In the genomic region with DNA sequence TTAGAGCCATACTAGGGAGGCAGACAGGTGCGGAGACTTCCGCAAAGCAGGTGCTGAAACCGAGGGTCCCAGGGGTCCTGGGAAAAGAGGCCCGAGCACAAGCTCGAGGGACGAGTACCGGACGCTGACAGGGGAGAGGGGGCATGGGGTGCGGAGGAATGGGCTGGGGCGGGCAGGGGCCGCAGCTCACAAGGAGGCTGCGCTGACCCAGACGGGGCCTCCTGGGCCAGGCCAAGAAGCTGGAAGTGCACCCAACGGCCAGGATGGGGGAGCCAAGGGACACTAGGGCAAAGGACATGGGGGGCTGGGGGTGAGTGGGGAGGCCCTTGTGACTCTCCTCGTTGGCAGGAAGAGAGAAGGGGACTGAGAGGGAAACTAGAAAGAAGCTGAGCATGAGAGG, we compare ENCODE assay signal across 10 cellular contexts. TPM values are rescaled to one million over a fixed set of nuclear protein-coding genes. Genes with fewer than 3 reads are reported as not detected.
DNase-seq lines count a peak whose midpoint lies in the region; ATAC-seq and TF ChIP-seq lines count a peak whose summit lies in the region.
"Had no signal": no experiment of that assay in that cellular context is flagged by ENCODE, and none has a peak within 500 bp of the region (broad histone marks: within the 10 kb centered on the region; RNA-seq: fewer than 3 reads in every experiment).

No MANE protein-coding gene starts in this region.

- H3K27ac ChIP-seq in heart right ventricle (no peak overlapping the region), upper lobe of right lung (no peak overlapping the region)
- H3K27ac ChIP-seq: epithelial cell of prostate had no signal

- intact Hi-C loops in Right ventricle myocardium inferior (cut with DNase I): no loop called here
- intact Hi-C loops in heart right ventricle (cut with DNase I): loop anchor here in 4 of 10 donors (5.0 to 10.0 kb wide), 3 partner anchors 49 to 59 kb away; a partner anchor contains a TSS
- intact Hi-C loops in upper lobe of right lung (cut with DNase I): no loop called here

- TF ChIP-seq CTCF in heart right ventricle (IDR thresholded peaks at IDR 0.05) (no peak), glutamatergic neuron (IDR thresholded peaks at IDR 0.05; ENCODE audit: partially characterized antibody, unreplicated experiment) (no peak), upper lobe of right lung (IDR thresholded peaks at IDR 0.05) (no peak)

- H3K27ac Mint-ChIP-seq in T-helper 17 cell (peak overlapping the region; percentile 97), glutamatergic neuron (ENCODE audit: unreplicated experiment) (no peak overlapping the region)

- H3K4me1 Mint-ChIP-seq in T-helper 17 cell (peaks cover 25% of the 10 kb centered on the region), glutamatergic neuron (ENCODE audit: low read depth, unreplicated experiment) (peaks cover 3% of the 10 kb centered on the region)

- peak overlapping the region; percentile 97 for H3K4me3 Mint-ChIP-seq in T-helper 17 cell
- H3K4me3 Mint-ChIP-seq in glutamatergic neuron (ENCODE audit: unreplicated experiment): peak overlapping the region; percentile 91

- H3K27me3 ChIP-seq in heart right ventricle: no peaks in the 10 kb centered on the region
- no peaks in the 10 kb centered on the region for H3K27me3 ChIP-seq in upper lobe of right lung

- H3K36me3 ChIP-seq in heart right ventricle: peaks cover 0 to 56% (median 26%) of the 10 kb centered on the region in 9 donors
- H3K36me3 ChIP-seq in upper lobe of right lung: peaks cover 49% of the 10 kb centered on the region

- H3K9me3 ChIP-seq in heart right ventricle (no peaks in the 10 kb centered on the region), T-helper 17 cell (ENCODE audit: control insufficient read depth, low read length, poor library complexity, severe bottlenecking) (no peaks in the 10 kb centered on the region), upper lobe of right lung (no peaks in the 10 kb centered on the region)

- H3K27me3 Mint-ChIP-seq in T-helper 17 cell (no peaks in the 10 kb centered on the region), glutamatergic neuron (ENCODE audit: unreplicated experiment) (peaks cover 7% of the 10 kb centered on the region)

- peaks cover 5 to 51% (median 26%) of the 10 kb centered on the region in 9 donors for H3K4me1 ChIP-seq in heart right ventricle
- peaks cover 24% of the 10 kb centered on the region for H3K4me1 ChIP-seq in upper lobe of right lung

- H3K36me3 Mint-ChIP-seq in T-helper 17 cell (ENCODE audit: low read depth) (no peaks in the 10 kb centered on the region), glutamatergic neuron (ENCODE audit: unreplicated experiment) (no peaks in the 10 kb centered on the region)

- H3K9me3 Mint-ChIP-seq in glutamatergic neuron (ENCODE audit: unreplicated experiment): peaks cover 7% of the 10 kb centered on the region

- peak overlapping the region in 5 of 10 donors; percentile 80 to 94 (median 85) for H3K4me3 ChIP-seq in heart right ventricle
- H3K4me3 ChIP-seq in upper lobe of right lung: no peak overlapping the region

- ATAC-seq in Right ventricle myocardium inferior: no peak
- no peak for ATAC-seq in heart right ventricle
- ATAC-seq in T-helper 17 cell: no peak
- no peak for ATAC-seq in upper lobe of right lung
- ATAC-seq in HG03045 (IDR thresholded peaks at IDR 0.05; ENCODE audit: unreplicated experiment): no peak

- 84 to 89% methylated on average over 14 to 15 of the region's 15 CpGs for WGBS in heart right ventricle, 2 donors

- DNase-seq in Right ventricle myocardium inferior (ENCODE audit: missing footprints) (peak; percentile 44), heart right ventricle (no peak), T-helper 17 cell (no peak), glutamatergic neuron (no peak), upper lobe of right lung (peak; percentile 61), NCI-H524 (lab: John Stamatoyannopoulos, UW) (no peak), SHP77 treated with DMSO at 0.1 percent for 48 hours (lab: John Stamatoyannopoulos, UW) (no peak)
- DNase-seq: KBM-7 had no signal

RNA-seq across cellular contexts. Expression of a gene that starts 1.8 kb away (rescaled TPM):
- 142 TPM for total RNA-seq in Right ventricle myocardium inferior
- 100 to 1,000 TPM; 111 to 215 (median 134) TPM for total RNA-seq in heart right ventricle
- 100 to 1,000 TPM; 116 to 212 TPM for polyA plus RNA-seq in heart right ventricle
- total RNA-seq in T-helper 17 cell: 10 to 100 TPM; 63.8 to 81.4 TPM
- 140 TPM for total RNA-seq in glutamatergic neuron (ENCODE audit: unreplicated experiment)
- 155 TPM for total RNA-seq in upper lobe of right lung

RNA-seq across cellular contexts. Expression of a gene that starts 10.5 kb away (rescaled TPM):
- 361 TPM for total RNA-seq in Right ventricle myocardium inferior
- 100 to 1,000 TPM; 244 to 405 (median 299) TPM for total RNA-seq in heart right ventricle
- polyA plus RNA-seq in heart right ventricle: 100 to 1,000 TPM; 461 to 487 TPM
- total RNA-seq in T-helper 17 cell: 100 to 1,000 TPM; 184 to 187 TPM
- total RNA-seq in glutamatergic neuron (ENCODE audit: unreplicated experiment): 210 TPM
- total RNA-seq in upper lobe of right lung: 387 TPM

RNA-seq across cellular contexts. Expression of a gene that starts 26.4 kb away (rescaled TPM):
- total RNA-seq in Right ventricle myocardium inferior (6.6 TPM), heart right ventricle (10 to 100 TPM in 1 of 10 donors, 1 to 10 TPM in 9; 1.9 to 27.4 (median 4.1) TPM), T-helper 17 cell (100 to 1,000 TPM; 603 to 646 TPM), glutamatergic neuron (ENCODE audit: unreplicated experiment) (1.7 TPM), upper lobe of right lung (98.2 TPM)
- polyA plus RNA-seq in heart right ventricle: 1 to 10 TPM; 4.4 to 8.6 TPM

RNA-seq across cellular contexts. Expression of a gene that starts 53.4 kb away (rescaled TPM):
- total RNA-seq in Right ventricle myocardium inferior: 7.7 TPM
- total RNA-seq in heart right ventricle: 10 to 100 TPM in 1 of 10 donors, 1 to 10 TPM in 9; 4.3 to 18.1 (median 5.6) TPM
- 10 to 100 TPM in 1 of 2 donors, 1 to 10 TPM in 1; 2.7 to 23.4 TPM for polyA plus RNA-seq in heart right ventricle
- 100 to 1,000 TPM; 107 to 112 TPM for total RNA-seq in T-helper 17 cell
- 110 TPM for total RNA-seq in glutamatergic neuron (ENCODE audit: unreplicated experiment)
- 51.0 TPM for total RNA-seq in upper lobe of right lung

Comparison
In these comparisons a context has a peak if more than half of its experiments do, and no peak if none do; other contexts are left out.
1. DNase-seq: peak in Right ventricle myocardium inferior (single experiment) and upper lobe of right lung (single experiment); none in heart right ventricle (0 of 2), T-helper 17 cell (0 of 3), glutamatergic neuron (single experiment), NCI-H524 (0 of 2) and SHP77 treated with DMSO at 0.1 percent for 48 hours (single experiment).